8 cellular contexts compared by ENCODE assay signal in genomic region chr18:74353169-74353775, GRCh38. TPM values are rescaled to one million over a fixed set of nuclear protein-coding genes. Genes with fewer than 3 reads are reported as not detected.
DNase-seq lines count a peak whose midpoint lies in the region; ATAC-seq and TF ChIP-seq lines count a peak whose summit lies in the region.

No MANE protein-coding gene starts in this region.

- H3K27ac ChIP-seq in lower lobe of right lung: no peak overlapping the region

- H3K9me3 ChIP-seq in lower lobe of right lung: no peaks in the 10 kb centered on the region

- peak; percentile 11 to 17 for DNase-seq in activated CD8-positive, alpha-beta memory T cell treated with anti-CD3 and anti-CD28 coated beads for 4 hours (ENCODE audit: low read depth in 2 of 2)
- no peak for DNase-seq in activated CD8-positive, alpha-beta memory T cell treated with anti-CD3 and anti-CD28 coated beads for 24 hours
- DNase-seq in NCI-H2196 treated with DMSO at 0.1 percent for 48 hours (lab: John Stamatoyannopoulos, UW; ENCODE audit: unreplicated experiment): peak; percentile 17
- DNase-seq in effector CD4-positive, alpha-beta T cell: peak; percentile 37
- DNase-seq in lower lobe of right lung: no peak
- peak; percentile 26 for DNase-seq in stimulated activated naive CD4-positive, alpha-beta T cell treated with Interleukin-2 at 50 U/mL for 16 hours (lab: John Stamatoyannopoulos, UW)

- ATAC-seq in HG02870 (IDR thresholded peaks at IDR 0.05; ENCODE audit: unreplicated experiment): peak; percentile 66
- ATAC-seq in activated CD4-positive, CD25-positive, alpha-beta regulatory T cell treated with anti-CD3 and anti-CD28 coated beads, Interleukin-2, amount 50 U/mL, for 24 hours: peak; percentile 53 to 55
- ATAC-seq in lower lobe of right lung: peak; percentile 81 to 90

- no peaks in the 10 kb centered on the region for H3K27me3 ChIP-seq in lower lobe of right lung (ENCODE audit: low read depth)

- no peaks in the 10 kb centered on the region for H3K4me1 ChIP-seq in lower lobe of right lung

- TF ChIP-seq CTCF in lower lobe of right lung (IDR thresholded peaks at IDR 0.05): peak; percentile 68

- no peaks in the 10 kb centered on the region for H3K36me3 ChIP-seq in lower lobe of right lung

- no peak overlapping the region for H3K4me3 ChIP-seq in lower lobe of right lung

- intact Hi-C loops in lower lobe of right lung (cut with DNase I): loop anchor here (5.0 kb wide), 1 partner anchor 199 kb away; no protein-coding TSS in a partner anchor

RNA-seq across cellular contexts. Expression of gene C18orf63, which starts 37.6 kb away (rescaled TPM):
- total RNA-seq in lower lobe of right lung: 0.65 TPM

Comparison
In these comparisons a context has a peak if more than half of its experiments do, and no peak if none do; other contexts are left out.
1. DNase-seq: peak in activated CD8-positive, alpha-beta memory T cell treated with anti-CD3 and anti-CD28 coated beads for 4 hours (2 of 2), NCI-H2196 treated with DMSO at 0.1 percent for 48 hours (single experiment), effector CD4-positive, alpha-beta T cell (single experiment) and stimulated activated naive CD4-positive, alpha-beta T cell treated with Interleukin-2 at 50 U/mL for 16 hours (single experiment); none in activated CD8-positive, alpha-beta memory T cell treated with anti-CD3 and anti-CD28 coated beads for 24 hours (single experiment) and lower lobe of right lung (single experiment).
2. Peak in every context shown above with its lines, with median percentiles within 50 percentile points of each other: ATAC-seq.